Comparison of ENCODE assay signal across 20 cellular contexts in the genomic region with DNA sequence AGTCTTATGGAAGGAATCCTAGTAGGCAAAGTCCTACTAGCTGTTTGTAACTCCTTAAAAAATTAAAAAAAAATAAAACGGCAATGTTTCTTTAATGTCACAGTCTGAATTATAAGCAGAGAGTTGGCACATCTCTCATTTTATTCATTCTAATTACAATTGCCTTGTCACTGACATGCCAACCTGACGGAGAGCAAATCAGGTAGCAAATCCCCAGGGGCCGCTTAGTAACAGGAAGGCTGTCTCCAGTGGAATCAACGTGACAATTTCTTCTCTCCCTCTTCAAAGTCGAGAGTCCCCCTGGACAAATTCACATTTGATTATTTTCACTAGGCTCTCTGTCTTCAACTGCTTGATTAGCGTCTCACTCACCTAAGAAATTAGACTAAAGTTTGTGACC.
"Had no signal": no experiment of that assay in that cellular context is flagged by ENCODE, and none has a peak within 500 bp of the region (broad histone marks: within the 10 kb centered on the region; RNA-seq: fewer than 3 reads in every experiment).

No MANE protein-coding gene starts in this region.

- H3K4me3 ChIP-seq: breast epithelium, neural progenitor cell, psoas muscle, sigmoid colon, smooth muscle cell, tibial nerve had no signal

- H3K9ac ChIP-seq: neural progenitor cell, parathyroid adenoma had no signal

- H3K27me3 ChIP-seq: breast epithelium, neural progenitor cell, sigmoid colon, tibial nerve had no signal

- H3K4me2 ChIP-seq: neural progenitor cell, smooth muscle cell had no signal

- H3K27ac ChIP-seq: breast epithelium, neural progenitor cell, parathyroid adenoma, psoas muscle, sigmoid colon, tibial nerve had no signal

- H3K9me3 ChIP-seq: breast epithelium, psoas muscle, sigmoid colon, tibial nerve had no signal

- ATAC-seq: activated CD8-positive, alpha-beta T cell treated with anti-CD3 and anti-CD28 coated beads for 36 hours; activated T-cell treated with anti-CD3 and anti-CD28 coated beads, Interleukin-2, amount 50 U/mL, for 4 hours; activated T-helper 17 cell treated with anti-CD3 and anti-CD28 coated beads, Interleukin-2, amount 50 U/mL, for 72 hours; naive thymus-derived CD4-positive, alpha-beta T cell; psoas muscle had no signal

- H3K36me3 ChIP-seq: breast epithelium, neural progenitor cell, sigmoid colon, tibial nerve had no signal

- H3K79me2 ChIP-seq: parathyroid adenoma had no signal

- H3K4me1 ChIP-seq: breast epithelium, neural progenitor cell, parathyroid adenoma, psoas muscle, tibial nerve had no signal

- H2AFZ ChIP-seq: neural progenitor cell, parathyroid adenoma had no signal

- DNase-seq: activated B cell treated with CpG ODN at 0.5 μM for 24 hours; activated CD4-positive, alpha-beta T cell treated with anti-CD3 and anti-CD28 coated beads, Interleukin-2, amount 50 U/mL, for 1 hour; activated CD8-positive, alpha-beta T cell treated with anti-CD3 and anti-CD28 coated beads for 36 hours; activated gamma-delta T cell treated with Interleukin-2 at 50 U/mL for 16 hours; activated naive CD4-positive, alpha-beta T cell treated with anti-CD3 and anti-CD28 coated beads, Interleukin-2, amount 50 U/mL, for 16 hours; activated T-cell treated with anti-CD3 and anti-CD28 coated beads, Interleukin-2, amount 50 U/mL, for 4 hours; central memory CD4-positive, alpha-beta T cell; hippocampal formation; naive thymus-derived CD4-positive, alpha-beta T cell; occipital lobe; psoas muscle; sigmoid colon; stimulated activated CD4-positive, alpha-beta T cell treated with anti-CD3 and anti-CD28 coated beads, Interleukin-1b, Interleukin-23, amount 100 ng/mL, for 48 hours; stimulated activated naive CD4-positive, alpha-beta T cell had no signal
